In genomic region chr2:178452334-178452733, GRCh38 we compare ENCODE assay signal across 11 cellular contexts. TPM values are rescaled to one million over a fixed set of nuclear protein-coding genes. Genes with fewer than 3 reads are reported as not detected.
A peak's percentile ranks its signal among the peaks of the same experiment; 100 is the strongest.
DNase-seq lines count a peak whose midpoint lies in the region; ATAC-seq and TF ChIP-seq lines count a peak whose summit lies in the region.
"Had no signal": no experiment of that assay in that cellular context is flagged by ENCODE, and none has a peak within 500 bp of the region (broad histone marks: within the 10 kb centered on the region; RNA-seq: fewer than 3 reads in every experiment).

No MANE protein-coding gene starts in this region.

- H3K36me3 ChIP-seq in NT2/D1 (ENCODE audit: insufficient read depth, insufficient read length, low read length), result peaks cover 30% of the 10 kb centered on the region
- H3K36me3 ChIP-seq in gastroesophageal sphincter, result peaks cover 0 to 9% of the 10 kb centered on the region in 2 donors
- H3K36me3 ChIP-seq: pancreas had no signal

- H3K9me3 Mint-ChIP-seq in activated CD4-positive, alpha-beta T cell treated with anti-CD3 and anti-CD28 coated beads for 36 hours (ENCODE audit: low read depth), result no peaks in the 10 kb centered on the region
- peaks cover 0 to 2% of the 10 kb centered on the region in 2 donors for H3K9me3 Mint-ChIP-seq in stimulated activated naive B cell treated with anti-CD40 and anti-IgM and Interleukin-4, amounts not matched to agents 10 μg/mL and 1 μg/mL and 100 μg/mL, for 72 hours
- no peaks in the 10 kb centered on the region for H3K9me3 Mint-ChIP-seq in activated CD8-positive, alpha-beta memory T cell treated with anti-CD3 and anti-CD28 coated beads, Interleukin-2, amount 10 ng/mL, durations not matched to agents 7 days and 5 days (ENCODE audit: low read depth)

- CTCF ChIA-PET in activated CD4-positive, alpha-beta T cell treated with anti-CD3 and anti-CD28 coated beads for 36 hours (lab: Charles Lee), result no interaction called here
- CTCF ChIA-PET in activated CD8-positive, alpha-beta memory T cell treated with anti-CD3 and anti-CD28 coated beads, Interleukin-2, amount 10 ng/mL, durations not matched to agents 7 days and 5 days (lab: Charles Lee), result interaction anchor here (0.9 kb wide), 1 partner anchor 24 kb away, joined by 3 read pairs; no protein-coding TSS in a partner anchor

- H3K9me3 ChIP-seq in NT2/D1 (ENCODE audit: insufficient read depth, low read length), result no peaks in the 10 kb centered on the region
- no peaks in the 10 kb centered on the region for H3K9me3 ChIP-seq in gastroesophageal sphincter
- H3K9me3 ChIP-seq: pancreas had no signal

- H3K27me3 ChIP-seq in NT2/D1 (ENCODE audit: insufficient read depth, insufficient read length), result no peaks in the 10 kb centered on the region
- H3K27me3 ChIP-seq in gastroesophageal sphincter, result no peaks in the 10 kb centered on the region
- H3K27me3 ChIP-seq: foreskin keratinocyte, pancreas had no signal

- TF ChIP-seq EP300 in gastroesophageal sphincter (IDR thresholded peaks at IDR 0.05), result no peak

- TF ChIP-seq CTCF in gastroesophageal sphincter (IDR thresholded peaks at IDR 0.05), result no peak

- H3K27ac ChIP-seq in gastroesophageal sphincter, result peak overlapping the region in 3 of 4 donors; percentile 81 to 96 (median 94)

- H3K4me1 ChIP-seq in NT2/D1 (ENCODE audit: insufficient read depth, insufficient read length), result no peaks in the 10 kb centered on the region
- peaks cover 3 to 35% (median 12%) of the 10 kb centered on the region in 3 donors for H3K4me1 ChIP-seq in gastroesophageal sphincter
- H3K4me1 ChIP-seq: foreskin keratinocyte had no signal

- 100% methylated on average over 2 of the region's 2 CpGs for WGBS in gastroesophageal sphincter (ENCODE audit: low coverage in 1 of 2), 2 donors

- TF ChIP-seq POLR2A in gastroesophageal sphincter (IDR thresholded peaks at IDR 0.05), result no peak

- no peak for ATAC-seq in activated CD4-positive, alpha-beta T cell treated with anti-CD3 and anti-CD28 coated beads for 36 hours
- no peak for ATAC-seq in gastroesophageal sphincter
- no peak for ATAC-seq in stimulated activated naive B cell treated with anti-CD40 and anti-IgM and Interleukin-4, amounts not matched to agents 10 μg/mL and 1 μg/mL and 100 μg/mL, for 72 hours (replicated peaks)
- ATAC-seq in activated CD8-positive, alpha-beta memory T cell treated with anti-CD3 and anti-CD28 coated beads, Interleukin-2, amount 10 ng/mL, durations not matched to agents 7 days and 5 days, result no peak

- POLR2A ChIA-PET in activated CD4-positive, alpha-beta T cell treated with anti-CD3 and anti-CD28 coated beads for 36 hours (lab: Charles Lee), result no interaction called here

- H3K4me1 Mint-ChIP-seq in activated CD4-positive, alpha-beta T cell treated with anti-CD3 and anti-CD28 coated beads for 36 hours, result peaks cover 27% of the 10 kb centered on the region
- peaks cover 12 to 23% of the 10 kb centered on the region in 2 donors for H3K4me1 Mint-ChIP-seq in stimulated activated naive B cell treated with anti-CD40 and anti-IgM and Interleukin-4, amounts not matched to agents 10 μg/mL and 1 μg/mL and 100 μg/mL, for 72 hours
- peaks cover 28% of the 10 kb centered on the region for H3K4me1 Mint-ChIP-seq in activated CD8-positive, alpha-beta memory T cell treated with anti-CD3 and anti-CD28 coated beads, Interleukin-2, amount 10 ng/mL, durations not matched to agents 7 days and 5 days

- intact Hi-C loops in activated CD4-positive, alpha-beta T cell treated with anti-CD3 and anti-CD28 coated beads for 36 hours (cut with DNase I, micrococcal nuclease), result no loop called here
- intact Hi-C loops in posterior vena cava (cut with DNase I), result no loop called here

- no peak for DNase-seq in activated CD4-positive, alpha-beta T cell treated with anti-CD3 and anti-CD28 coated beads for 36 hours
- DNase-seq in activated CD4-positive, alpha-beta T cell treated with anti-CD3 and anti-CD28 coated beads for 4 hours, result no peak
- DNase-seq in NT2/D1 (ENCODE audit: low read depth, low spot score) (no peak), HuH-7 (ENCODE audit: low spot score) (no peak), posterior vena cava (ENCODE audit: low spot score) (no peak)
- no peak for DNase-seq in stimulated activated naive B cell treated with anti-CD40 and anti-IgM and Interleukin-4, amounts not matched to agents 10 μg/mL and 1 μg/mL and 100 μg/mL, for 72 hours
- DNase-seq in activated CD8-positive, alpha-beta memory T cell treated with anti-CD3 and anti-CD28 coated beads, Interleukin-2, amount 10 ng/mL, durations not matched to agents 7 days and 5 days, result no peak
- DNase-seq: cortex of kidney had no signal

- peak overlapping the region; percentile 59 for H3K9ac ChIP-seq in NT2/D1 (ENCODE audit: insufficient read length, low read depth)

- H3K4me3 ChIP-seq in NT2/D1 (ENCODE audit: insufficient read length, low read depth) (peak overlapping the region; percentile 69), gastroesophageal sphincter (no peak overlapping the region)

- H3K4me3 Mint-ChIP-seq in activated CD4-positive, alpha-beta T cell treated with anti-CD3 and anti-CD28 coated beads for 36 hours, result no peak overlapping the region
- H3K4me3 Mint-ChIP-seq in stimulated activated naive B cell treated with anti-CD40 and anti-IgM and Interleukin-4, amounts not matched to agents 10 μg/mL and 1 μg/mL and 100 μg/mL, for 72 hours, result peak overlapping the region; percentile 21 to 98
- no peak overlapping the region for H3K4me3 Mint-ChIP-seq in activated CD8-positive, alpha-beta memory T cell treated with anti-CD3 and anti-CD28 coated beads, Interleukin-2, amount 10 ng/mL, durations not matched to agents 7 days and 5 days

- peak overlapping the region; percentile 60 for H3K27ac Mint-ChIP-seq in activated CD4-positive, alpha-beta T cell treated with anti-CD3 and anti-CD28 coated beads for 36 hours
- H3K27ac Mint-ChIP-seq in stimulated activated naive B cell treated with anti-CD40 and anti-IgM and Interleukin-4, amounts not matched to agents 10 μg/mL and 1 μg/mL and 100 μg/mL, for 72 hours, result no peak overlapping the region
- no peak overlapping the region for H3K27ac Mint-ChIP-seq in activated CD8-positive, alpha-beta memory T cell treated with anti-CD3 and anti-CD28 coated beads, Interleukin-2, amount 10 ng/mL, durations not matched to agents 7 days and 5 days

- peaks cover 18% of the 10 kb centered on the region for H3K36me3 Mint-ChIP-seq in activated CD4-positive, alpha-beta T cell treated with anti-CD3 and anti-CD28 coated beads for 36 hours (ENCODE audit: low read depth)
- H3K36me3 Mint-ChIP-seq in stimulated activated naive B cell treated with anti-CD40 and anti-IgM and Interleukin-4, amounts not matched to agents 10 μg/mL and 1 μg/mL and 100 μg/mL, for 72 hours, result peaks cover 10 to 12% of the 10 kb centered on the region in 2 donors
- H3K36me3 Mint-ChIP-seq in activated CD8-positive, alpha-beta memory T cell treated with anti-CD3 and anti-CD28 coated beads, Interleukin-2, amount 10 ng/mL, durations not matched to agents 7 days and 5 days, result peaks cover 7% of the 10 kb centered on the region

- no peaks in the 10 kb centered on the region for H3K27me3 Mint-ChIP-seq in activated CD4-positive, alpha-beta T cell treated with anti-CD3 and anti-CD28 coated beads for 36 hours
- H3K27me3 Mint-ChIP-seq in stimulated activated naive B cell treated with anti-CD40 and anti-IgM and Interleukin-4, amounts not matched to agents 10 μg/mL and 1 μg/mL and 100 μg/mL, for 72 hours, result peaks cover 0 to 7% of the 10 kb centered on the region in 2 donors
- peaks cover 2% of the 10 kb centered on the region for H3K27me3 Mint-ChIP-seq in activated CD8-positive, alpha-beta memory T cell treated with anti-CD3 and anti-CD28 coated beads, Interleukin-2, amount 10 ng/mL, durations not matched to agents 7 days and 5 days

RNA-seq across cellular contexts. Expression of gene PJVK, which starts 1.2 kb away (rescaled TPM):
- 1 to 10 TPM; 1.9 to 2.4 TPM for total RNA-seq in activated CD4-positive, alpha-beta T cell treated with anti-CD3 and anti-CD28 coated beads for 36 hours
- 1 to 10 TPM; 2.9 to 4.7 (median 3.9) TPM for total RNA-seq in gastroesophageal sphincter
- 1 to 10 TPM; 1.8 to 1.9 TPM for total RNA-seq in activated CD8-positive, alpha-beta memory T cell treated with anti-CD3 and anti-CD28 coated beads, Interleukin-2, amount 10 ng/mL, durations not matched to agents 7 days and 5 days
- 1 to 10 TPM; 2.7 to 5.0 TPM for total RNA-seq in posterior vena cava

RNA-seq across cellular contexts. Expression of gene PRKRA, which starts 1.4 kb away (rescaled TPM):
- 10 to 100 TPM; 63.5 to 65.1 TPM for total RNA-seq in activated CD4-positive, alpha-beta T cell treated with anti-CD3 and anti-CD28 coated beads for 36 hours
- 10 to 100 TPM; 72.2 to 89.9 (median 82.4) TPM for total RNA-seq in gastroesophageal sphincter
- 10 to 100 TPM; 33.5 to 37.5 TPM for total RNA-seq in activated CD8-positive, alpha-beta memory T cell treated with anti-CD3 and anti-CD28 coated beads, Interleukin-2, amount 10 ng/mL, durations not matched to agents 7 days and 5 days
- 10 to 100 TPM; 51.0 to 58.9 TPM for total RNA-seq in posterior vena cava

RNA-seq across cellular contexts. Expression of gene FKBP7, which starts 26.1 kb away (rescaled TPM):
- 1 to 10 TPM; 3.4 to 4.8 TPM for total RNA-seq in activated CD4-positive, alpha-beta T cell treated with anti-CD3 and anti-CD28 coated beads for 36 hours
- total RNA-seq in gastroesophageal sphincter (10 to 100 TPM in 2 of 4 donors, 1 to 10 TPM in 2; 7.3 to 21.9 (median 12.6) TPM), posterior vena cava (10 to 100 TPM; 15.0 to 30.4 TPM)
- 1 to 10 TPM; 4.1 to 4.6 TPM for total RNA-seq in activated CD8-positive, alpha-beta memory T cell treated with anti-CD3 and anti-CD28 coated beads, Interleukin-2, amount 10 ng/mL, durations not matched to agents 7 days and 5 days

RNA-seq across cellular contexts. Expression of gene PLEKHA3, which starts 27.9 kb away (rescaled TPM):
- total RNA-seq in activated CD4-positive, alpha-beta T cell treated with anti-CD3 and anti-CD28 coated beads for 36 hours, result 10 to 100 TPM; 24.1 to 27.3 TPM
- total RNA-seq in gastroesophageal sphincter (10 to 100 TPM; 21.4 to 35.6 (median 31.8) TPM), posterior vena cava (10 to 100 TPM; 37.2 to 45.1 TPM)
- 10 to 100 TPM; 26.4 to 30.5 TPM for total RNA-seq in activated CD8-positive, alpha-beta memory T cell treated with anti-CD3 and anti-CD28 coated beads, Interleukin-2, amount 10 ng/mL, durations not matched to agents 7 days and 5 days

Comparison
In these comparisons a context has a peak if more than half of its experiments do, and no peak if none do; other contexts are left out.
1. H3K4me3 Mint-ChIP-seq: peak in stimulated activated naive B cell treated with anti-CD40 and anti-IgM and Interleukin-4, amounts not matched to agents 10 μg/mL and 1 μg/mL and 100 μg/mL, for 72 hours (2 of 2); none in activated CD4-positive, alpha-beta T cell treated with anti-CD3 and anti-CD28 coated beads for 36 hours (single experiment) and activated CD8-positive, alpha-beta memory T cell treated with anti-CD3 and anti-CD28 coated beads, Interleukin-2, amount 10 ng/mL, durations not matched to agents 7 days and 5 days (single experiment).